Comparison of ENCODE assay signal across 33 cellular contexts in the genomic region with DNA sequence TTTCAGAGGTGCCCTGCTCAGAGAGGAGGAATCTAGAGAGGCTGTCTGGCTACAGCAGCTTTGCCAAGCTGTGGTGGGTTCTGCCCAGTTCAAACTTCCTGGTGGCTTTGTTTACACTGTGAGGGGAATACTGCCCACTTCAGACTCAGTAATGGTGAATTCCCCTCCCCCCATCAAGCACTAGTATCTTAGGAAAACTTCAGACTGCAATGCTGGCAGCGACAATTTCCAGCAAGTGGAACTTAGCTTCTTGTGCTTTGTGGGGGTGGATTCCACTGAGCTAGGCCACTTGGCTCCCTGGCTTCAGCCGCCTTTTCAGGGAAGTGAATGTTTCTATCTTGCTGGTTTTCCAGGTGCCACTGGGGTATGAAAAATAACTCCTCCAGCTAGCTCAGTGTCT. TPM values are rescaled to one million over a fixed set of nuclear protein-coding genes. Genes with fewer than 3 reads are reported as not detected.
"Had no signal": no experiment of that assay in that cellular context is flagged by ENCODE, and none has a peak within 500 bp of the region (broad histone marks: within the 10 kb centered on the region; RNA-seq: fewer than 3 reads in every experiment).

No MANE protein-coding gene starts in this region.

- H3K4me1 ChIP-seq: esophagus muscularis mucosa, foreskin keratinocyte, gastrocnemius medialis, heart left ventricle had no signal

- H3K36me3 ChIP-seq: brain microvascular endothelial cell, esophagus muscularis mucosa, gastrocnemius medialis, heart left ventricle had no signal

- H3K27me3 Mint-ChIP-seq: activated CD4-positive, alpha-beta memory T cell treated with anti-CD3 and anti-CD28 coated beads for 36 hours; activated CD4-positive, alpha-beta T cell treated with anti-CD3 and anti-CD28 coated beads for 36 hours; activated CD4-positive, alpha-beta T cell treated with anti-CD3 and anti-CD28 coated beads, Interleukin-2, amount 10 ng/mL, durations not matched to agents 24 days and 14 days; activated CD8-positive, alpha-beta memory T cell treated with anti-CD3 and anti-CD28 coated beads, Interleukin-2, amount 10 ng/mL, durations not matched to agents 7 days and 5 days; activated naive CD4-positive, alpha-beta T cell treated with anti-CD3 and anti-CD28 coated beads, Interleukin-2, amount 10 ng/mL, durations not matched to agents 7 days and 5 days; central memory CD8-positive, alpha-beta T cell; dendritic cell treated with granulocyte-macrophage colony-stimulating factor and Interleukin-4, amounts not matched to agents 40 ng/mL and 50 ng/mL, for 4 days; effector memory CD8-positive, alpha-beta T cell had no signal

- H3K4me1 Mint-ChIP-seq: activated CD4-positive, alpha-beta T cell treated with anti-CD3 and anti-CD28 coated beads for 36 hours; activated CD4-positive, alpha-beta T cell treated with anti-CD3 and anti-CD28 coated beads, Interleukin-2, amount 10 ng/mL, durations not matched to agents 24 days and 14 days; activated CD8-positive, alpha-beta memory T cell treated with anti-CD3 and anti-CD28 coated beads, Interleukin-2, amount 10 ng/mL, durations not matched to agents 7 days and 5 days; activated naive CD4-positive, alpha-beta T cell treated with anti-CD3 and anti-CD28 coated beads, Interleukin-2, amount 10 ng/mL, durations not matched to agents 7 days and 5 days; activated naive CD8-positive, alpha-beta T cell treated with anti-CD3 and anti-CD28 coated beads, Interleukin-2, amount 10 ng/mL, durations not matched to agents 7 days and 5 days; central memory CD8-positive, alpha-beta T cell had no signal

- ATAC-seq: activated CD4-positive, alpha-beta T cell treated with anti-CD3 and anti-CD28 coated beads for 36 hours; activated CD8-positive, alpha-beta memory T cell treated with anti-CD3 and anti-CD28 coated beads, Interleukin-2, amount 10 ng/mL, durations not matched to agents 7 days and 5 days; activated CD8-positive, alpha-beta T cell treated with anti-CD3 and anti-CD28 coated beads, Interleukin-2, amount 10 ng/mL, durations not matched to agents 7 days and 5 days; activated naive CD4-positive, alpha-beta T cell treated with anti-CD3 and anti-CD28 coated beads, Interleukin-2, amount 50 U/mL, for 72 hours; effector memory CD8-positive, alpha-beta T cell; foreskin keratinocyte; gastrocnemius medialis; heart left ventricle had no signal

- H3K9me3 Mint-ChIP-seq: activated CD4-positive, alpha-beta T cell treated with anti-CD3 and anti-CD28 coated beads, Interleukin-2, amount 10 ng/mL, durations not matched to agents 24 days and 14 days; activated naive CD4-positive, alpha-beta T cell treated with anti-CD3 and anti-CD28 coated beads, Interleukin-2, amount 10 ng/mL, durations not matched to agents 7 days and 5 days; activated T-helper 1 cell treated with anti-CD3 and anti-CD28 coated beads, Interleukin-12 subunit alpha, Interleukin-12 subunit beta, Interleukin-2, Interleukin-4 antibody, amounts not matched to agents 30 ng/mL and 10 ng/mL and 1 ng/mL, durations not matched to agents 14 hours and 24 hours and 36 hours; dendritic cell treated with granulocyte-macrophage colony-stimulating factor and Interleukin-4, amounts not matched to agents 40 ng/mL and 50 ng/mL, for 4 days had no signal

- H3K27ac ChIP-seq: brain microvascular endothelial cell, coronary artery, dorsolateral prefrontal cortex, esophagus muscularis mucosa, foreskin keratinocyte, gastrocnemius medialis, heart left ventricle had no signal

- H3K27me3 ChIP-seq: brain microvascular endothelial cell, esophagus muscularis mucosa, foreskin keratinocyte, gastrocnemius medialis, heart left ventricle had no signal

- H3K4me3 ChIP-seq: coronary artery, dorsolateral prefrontal cortex, esophagus muscularis mucosa, gastrocnemius medialis, heart left ventricle had no signal

- H3K9me3 ChIP-seq: esophagus muscularis mucosa, gastrocnemius medialis had no signal

- H3K36me3 Mint-ChIP-seq: activated CD4-positive, alpha-beta memory T cell treated with anti-CD3 and anti-CD28 coated beads for 36 hours; activated CD8-positive, alpha-beta memory T cell treated with anti-CD3 and anti-CD28 coated beads, Interleukin-2, amount 10 ng/mL, durations not matched to agents 7 days and 5 days; activated naive CD4-positive, alpha-beta T cell treated with anti-CD3 and anti-CD28 coated beads, Interleukin-2, amount 10 ng/mL, durations not matched to agents 7 days and 5 days; activated naive CD8-positive, alpha-beta T cell treated with anti-CD3 and anti-CD28 coated beads, Interleukin-2, amount 10 ng/mL, durations not matched to agents 7 days and 5 days had no signal

- H3K27ac Mint-ChIP-seq: activated CD4-positive, alpha-beta memory T cell treated with anti-CD3 and anti-CD28 coated beads for 36 hours; activated CD4-positive, alpha-beta T cell treated with anti-CD3 and anti-CD28 coated beads for 36 hours; activated CD4-positive, alpha-beta T cell treated with anti-CD3 and anti-CD28 coated beads, Interleukin-2, amount 10 ng/mL, durations not matched to agents 24 days and 14 days; activated CD8-positive, alpha-beta memory T cell treated with anti-CD3 and anti-CD28 coated beads, Interleukin-2, amount 10 ng/mL, durations not matched to agents 7 days and 5 days; activated CD8-positive, alpha-beta T cell treated with anti-CD3 and anti-CD28 coated beads, Interleukin-2, amount 10 ng/mL, durations not matched to agents 7 days and 5 days; activated naive CD4-positive, alpha-beta T cell treated with anti-CD3 and anti-CD28 coated beads, Interleukin-2, amount 10 ng/mL, durations not matched to agents 7 days and 5 days; activated naive CD4-positive, alpha-beta T cell treated with anti-CD3 and anti-CD28 coated beads, Interleukin-2, amount 50 U/mL, for 72 hours; activated naive CD8-positive, alpha-beta T cell treated with anti-CD3 and anti-CD28 coated beads, Interleukin-2, amount 10 ng/mL, durations not matched to agents 7 days and 5 days; activated T-helper 1 cell treated with anti-CD3 and anti-CD28 coated beads, Interleukin-12 subunit alpha, Interleukin-12 subunit beta, Interleukin-2, Interleukin-4 antibody, amounts not matched to agents 30 ng/mL and 10 ng/mL and 1 ng/mL, durations not matched to agents 14 hours and 24 hours and 36 hours; dendritic cell treated with granulocyte-macrophage colony-stimulating factor and Interleukin-4, amounts not matched to agents 40 ng/mL and 50 ng/mL, for 4 days; effector memory CD8-positive, alpha-beta T cell had no signal

- H3K4me3 Mint-ChIP-seq: activated CD4-positive, alpha-beta memory T cell treated with anti-CD3 and anti-CD28 coated beads for 36 hours; activated CD4-positive, alpha-beta T cell treated with anti-CD3 and anti-CD28 coated beads for 36 hours; activated CD4-positive, alpha-beta T cell treated with anti-CD3 and anti-CD28 coated beads, Interleukin-2, amount 10 ng/mL, durations not matched to agents 24 days and 14 days; activated CD8-positive, alpha-beta memory T cell treated with anti-CD3 and anti-CD28 coated beads, Interleukin-2, amount 10 ng/mL, durations not matched to agents 7 days and 5 days; activated CD8-positive, alpha-beta T cell treated with anti-CD3 and anti-CD28 coated beads, Interleukin-2, amount 10 ng/mL, durations not matched to agents 7 days and 5 days; activated naive CD4-positive, alpha-beta T cell treated with anti-CD3 and anti-CD28 coated beads, Interleukin-2, amount 10 ng/mL, durations not matched to agents 7 days and 5 days; activated naive CD8-positive, alpha-beta T cell treated with anti-CD3 and anti-CD28 coated beads, Interleukin-2, amount 10 ng/mL, durations not matched to agents 7 days and 5 days; activated T-helper 1 cell treated with anti-CD3 and anti-CD28 coated beads, Interleukin-12 subunit alpha, Interleukin-12 subunit beta, Interleukin-2, Interleukin-4 antibody, amounts not matched to agents 30 ng/mL and 10 ng/mL and 1 ng/mL, durations not matched to agents 14 hours and 24 hours and 36 hours; central memory CD8-positive, alpha-beta T cell; dendritic cell treated with granulocyte-macrophage colony-stimulating factor and Interleukin-4, amounts not matched to agents 40 ng/mL and 50 ng/mL, for 4 days; effector memory CD8-positive, alpha-beta T cell had no signal

- DNase-seq: activated CD4-positive, alpha-beta memory T cell treated with anti-CD3 and anti-CD28 coated beads for 36 hours; activated CD4-positive, alpha-beta T cell treated with anti-CD3 and anti-CD28 coated beads for 36 hours; activated CD4-positive, alpha-beta T cell treated with anti-CD3 and anti-CD28 coated beads, Interleukin-2, amount 10 ng/mL, durations not matched to agents 24 days and 14 days; activated CD4-positive, CD25-positive, alpha-beta regulatory T cell; activated CD4-positive, CD25-positive, alpha-beta regulatory T cell treated with anti-CD3 and anti-CD28 coated beads, Interleukin-2, amount 50 U/mL, for 72 hours; activated CD8-positive, alpha-beta memory T cell treated with anti-CD3 and anti-CD28 coated beads, Interleukin-2, amount 10 ng/mL, durations not matched to agents 7 days and 5 days; activated CD8-positive, alpha-beta memory T cell treated with anti-CD3 and anti-CD28 coated beads, Interleukin-2, amount 50 U/mL, for 4 hours; activated CD8-positive, alpha-beta T cell treated with anti-CD3 and anti-CD28 coated beads, Interleukin-2, amount 10 ng/mL, durations not matched to agents 7 days and 5 days; activated gamma-delta T cell; activated naive CD4-positive, alpha-beta T cell; activated naive CD4-positive, alpha-beta T cell treated with anti-CD3 and anti-CD28 coated beads, Interleukin-2, amount 10 ng/mL, durations not matched to agents 7 days and 5 days; activated naive CD8-positive, alpha-beta T cell treated with anti-CD3 and anti-CD28 coated beads, Interleukin-2, amount 10 ng/mL, durations not matched to agents 7 days and 5 days; activated T-cell treated with anti-CD3 and anti-CD28 coated beads, Interleukin-2, amount 50 U/mL, for 1 hour; activated T-cell treated with anti-CD3 and anti-CD28 coated beads, Interleukin-2, amount 50 U/mL, for 48 hours; anterior cingulate cortex; brain microvascular endothelial cell; dorsolateral prefrontal cortex; effector memory CD8-positive, alpha-beta T cell; erythroblast; foreskin keratinocyte; gastrocnemius medialis; glutamatergic neuron; heart left ventricle; T-helper 2 cell had no signal

RNA-seq across cellular contexts. Expression of a gene that starts 42.8 kb away (rescaled TPM):
- total RNA-seq: activated CD4-positive, alpha-beta memory T cell treated with anti-CD3 and anti-CD28 coated beads for 36 hours; activated CD4-positive, alpha-beta T cell treated with anti-CD3 and anti-CD28 coated beads, Interleukin-2, amount 10 ng/mL, durations not matched to agents 24 days and 14 days; activated CD8-positive, alpha-beta memory T cell treated with anti-CD3 and anti-CD28 coated beads, Interleukin-2, amount 10 ng/mL, durations not matched to agents 7 days and 5 days; activated CD8-positive, alpha-beta T cell treated with anti-CD3 and anti-CD28 coated beads, Interleukin-2, amount 10 ng/mL, durations not matched to agents 7 days and 5 days; activated naive CD4-positive, alpha-beta T cell treated with anti-CD3 and anti-CD28 coated beads, Interleukin-2, amount 50 U/mL, for 72 hours; activated naive CD8-positive, alpha-beta T cell treated with anti-CD3 and anti-CD28 coated beads, Interleukin-2, amount 10 ng/mL, durations not matched to agents 7 days and 5 days; activated T-helper 1 cell treated with anti-CD3 and anti-CD28 coated beads, Interleukin-12 subunit alpha, Interleukin-12 subunit beta, Interleukin-2, Interleukin-4 antibody, amounts not matched to agents 30 ng/mL and 10 ng/mL and 1 ng/mL, durations not matched to agents 14 hours and 24 hours and 36 hours; bronchial epithelial cell; cardiac septum; esophagus muscularis mucosa; T-helper 1 cell treated with Interleukin-12 subunit alpha and Interleukin-12 subunit beta and Interleukin-4 antibody, amounts not matched to agents 30 ng/mL and 1 ng/mL, for 36 hours had no signal
- polyA plus RNA-seq: foreskin keratinocyte had no signal
